8 cellular contexts compared by ENCODE assay signal in the genomic region with DNA sequence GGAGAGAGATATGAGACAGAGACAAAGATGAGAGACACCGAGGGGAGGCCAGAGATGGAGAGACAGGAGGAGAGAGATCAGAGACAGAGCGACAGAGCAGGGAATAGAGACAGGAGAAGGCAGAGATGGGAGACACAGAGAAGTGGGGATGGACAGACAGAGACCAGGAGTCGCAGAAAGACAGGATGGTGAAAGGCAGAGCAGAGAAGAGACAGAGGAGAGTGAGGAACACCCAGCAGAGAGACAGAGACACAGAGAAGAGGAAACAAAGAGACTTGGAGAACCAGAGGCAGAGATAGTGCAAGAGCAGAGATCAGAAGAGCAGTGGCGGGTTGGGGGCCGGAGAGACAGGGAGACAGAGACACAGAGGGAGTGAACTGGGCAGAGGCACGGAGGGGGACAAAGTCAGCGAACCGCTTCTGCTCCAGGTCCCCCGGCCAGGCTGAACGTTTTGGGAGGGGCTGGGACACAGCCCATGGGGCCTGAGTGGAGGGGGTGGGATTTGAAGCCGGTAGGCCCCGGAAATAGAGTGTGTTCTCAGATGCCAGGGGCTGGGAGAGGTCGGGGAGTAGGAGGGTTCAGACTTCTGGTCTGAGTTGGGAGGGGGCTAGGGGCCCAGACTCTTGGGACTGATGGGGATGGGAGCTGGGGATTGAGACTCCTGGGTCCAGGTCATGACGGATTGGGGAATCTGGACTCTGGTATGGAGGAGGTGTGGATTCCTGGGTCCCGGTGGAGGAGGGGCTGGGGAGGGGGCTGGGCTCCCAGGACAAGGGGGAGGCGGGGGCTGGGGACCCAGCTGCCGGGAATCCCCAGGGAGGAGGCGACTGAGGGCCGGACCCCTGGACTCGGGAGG. TPM values are rescaled to one million over a fixed set of nuclear protein-coding genes. Genes with fewer than 3 reads are reported as not detected.
DNase-seq lines count a peak whose midpoint lies in the region; ATAC-seq, FAIRE-seq and TF ChIP-seq lines count a peak whose summit lies in the region.

No MANE protein-coding gene starts in this region.

- H3K4me1 Mint-ChIP-seq in T-helper 17 cell (peaks cover 25% of the 10 kb centered on the region), neural crest cell (peaks cover 24% of the 10 kb centered on the region)

- peak; percentile 36 for DNase-seq in AG10803 (ENCODE audit: low read depth)
- peak; percentile 63 for DNase-seq in GM19239 (ENCODE audit: insufficient read length, low spot score)
- DNase-seq in T-helper 17 cell, result no peak
- DNase-seq in fibroblast of mammary gland (ENCODE audit: low read depth), result no peak
- no peak for DNase-seq in neural crest cell (ENCODE audit: low read depth, low spot score)
- DNase-seq in NCI-H1105 treated with DMSO at 0.1 percent for 48 hours (lab: John Stamatoyannopoulos, UW), result no peak
- no peak for DNase-seq in stimulated activated CD8-positive, alpha-beta memory T cell treated with anti-CD3 and anti-CD28 coated beads, Interleukin-4, amount 100 ng/mL, for 48 hours

- H3K27ac Mint-ChIP-seq in T-helper 17 cell (peak overlapping the region; percentile 62), neural crest cell (ENCODE audit: unreplicated experiment) (peak overlapping the region; percentile 85)

- no peaks in the 10 kb centered on the region for H3K9me3 Mint-ChIP-seq in neural crest cell

- H3K4me3 ChIP-seq in AG10803 (ENCODE audit: low read length) (peak overlapping the region; percentile 93), fibroblast of mammary gland (ENCODE audit: control insufficient read depth, low read depth, low read length) (peak overlapping the region; percentile 86)

- H3K9me3 ChIP-seq in T-helper 17 cell (ENCODE audit: control insufficient read depth, low read length, poor library complexity, severe bottlenecking), result no peaks in the 10 kb centered on the region

- H3K27me3 Mint-ChIP-seq in T-helper 17 cell (no peaks in the 10 kb centered on the region), neural crest cell (ENCODE audit: low read depth) (no peaks in the 10 kb centered on the region)

- peak; percentile 40 for ATAC-seq in T-helper 17 cell
- ATAC-seq in GM21528 (IDR thresholded peaks at IDR 0.05; ENCODE audit: low FRiP score, unreplicated experiment), result no peak

- no peak for FAIRE-seq in GM19239 (lab: Jason Lieb, UNC)

- H3K36me3 Mint-ChIP-seq in T-helper 17 cell (ENCODE audit: low read depth) (peaks cover 5% of the 10 kb centered on the region), neural crest cell (ENCODE audit: low read depth) (peaks cover 17% of the 10 kb centered on the region)

- peak overlapping the region; percentile 87 for H3K4me3 Mint-ChIP-seq in T-helper 17 cell
- peak overlapping the region; percentile 93 for H3K4me3 Mint-ChIP-seq in neural crest cell

- TF ChIP-seq CTCF in AG10803 (conservative IDR thresholded peaks at IDR 0.05; ENCODE audit: low read length), result no peak
- TF ChIP-seq CTCF in fibroblast of mammary gland (conservative IDR thresholded peaks at IDR 0.05; ENCODE audit: control insufficient read depth, insufficient read depth, low read depth, low read length), result no peak
- no peak for TF ChIP-seq CTCF in neural crest cell (conservative IDR thresholded peaks at IDR 0.05)

RNA-seq across cellular contexts. Expression of a gene that starts 0.7 kb away (rescaled TPM):
- total RNA-seq in T-helper 17 cell (1 to 10 TPM; 5.9 to 6.2 TPM), neural crest cell (28.2 and 29.1 TPM in 2 replicates)

RNA-seq across cellular contexts. Expression of a gene that starts 19.3 kb away (rescaled TPM):
- total RNA-seq in T-helper 17 cell (10 to 100 TPM in 1 of 2 donors, 1 to 10 TPM in 1; 9.2 to 10.7 TPM), neural crest cell (31.6 and 31.8 TPM in 2 replicates)

RNA-seq across cellular contexts. Expression of a gene that starts 20.1 kb away (rescaled TPM):
- total RNA-seq in T-helper 17 cell (10 to 100 TPM; 16.6 to 17.0 TPM), neural crest cell (6.1 and 6.7 TPM in 2 replicates)

RNA-seq across cellular contexts. Expression of a gene that starts 25.5 kb away (rescaled TPM):
- total RNA-seq in T-helper 17 cell (10 to 100 TPM; 12.6 to 12.8 TPM), neural crest cell (20.3 TPM in 2 replicates)

RNA-seq across cellular contexts. Expression of a gene that starts 34.7 kb away (rescaled TPM):
- total RNA-seq in T-helper 17 cell, result not detected
- total RNA-seq in neural crest cell, result 0.39 and 0.68 TPM in 2 replicates

Comparison
In these comparisons a context has a peak if more than half of its experiments do, and no peak if none do; other contexts are left out.
1. DNase-seq: peak in AG10803 (single experiment) and GM19239 (single experiment); none in T-helper 17 cell (0 of 3), fibroblast of mammary gland (single experiment), neural crest cell (single experiment), NCI-H1105 treated with DMSO at 0.1 percent for 48 hours (single experiment) and stimulated activated CD8-positive, alpha-beta memory T cell treated with anti-CD3 and anti-CD28 coated beads, Interleukin-4, amount 100 ng/mL, for 48 hours (single experiment).